In the genomic region with DNA sequence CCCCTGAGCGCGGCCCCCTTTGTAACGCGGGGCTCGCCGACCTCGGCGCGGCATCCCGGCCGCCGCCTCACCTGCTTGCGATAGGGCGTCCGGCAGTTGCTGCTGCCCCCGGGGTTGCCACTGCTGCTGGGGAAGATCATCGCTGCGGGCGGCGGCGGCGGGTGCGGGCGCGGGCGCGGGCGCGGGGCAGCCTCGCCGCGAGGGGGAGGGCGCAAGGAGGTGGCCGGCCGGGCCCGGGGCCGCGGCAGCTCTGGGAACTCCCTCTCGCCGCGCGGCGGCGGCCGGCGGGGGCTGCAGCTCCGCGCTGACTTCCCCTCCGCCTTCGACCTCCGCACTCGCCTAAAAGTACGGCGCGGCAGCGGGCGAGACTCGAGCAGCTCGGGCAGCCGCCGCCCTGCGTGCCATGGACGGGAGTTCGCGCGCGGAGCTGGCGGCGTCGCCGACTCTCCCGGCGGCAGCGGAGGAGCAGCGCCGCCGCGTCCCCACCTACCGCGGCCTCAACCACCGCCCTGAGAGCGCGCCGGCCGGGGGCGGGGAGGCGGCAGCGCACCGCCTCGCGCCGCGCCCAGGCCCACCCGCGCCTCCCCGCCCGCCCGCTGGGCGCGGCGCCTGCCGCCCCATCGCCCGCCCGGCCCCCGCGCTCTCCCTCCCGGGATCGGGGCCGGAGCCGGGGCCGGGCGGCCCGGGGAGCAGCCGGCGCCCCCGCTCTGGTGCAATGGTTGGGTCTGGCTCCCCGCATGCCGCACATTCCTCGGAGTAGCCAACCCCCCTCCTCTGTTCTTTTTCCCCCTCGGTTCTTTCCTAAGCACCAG, we compare ENCODE assay signal across 8 cellular contexts.
DNase-seq lines count a peak whose midpoint lies in the region; ATAC-seq, FAIRE-seq and TF ChIP-seq lines count a peak whose summit lies in the region.

No MANE protein-coding gene starts in this region.

- peak; percentile 69 for FAIRE-seq in HTR-8/SVneo (lab: Jason Lieb, UNC)

- ATAC-seq in GM21390 (IDR thresholded peaks at IDR 0.05; ENCODE audit: unreplicated experiment) (peak; percentile 56), body of pancreas (peak; percentile 81)

- DNase-seq in D341Med (ENCODE audit: low spot score) (peak; percentile 76), HTR-8/SVneo (ENCODE audit: insufficient read length, low spot score) (peak; percentile 48), T-helper 22 cell (ENCODE audit: low read depth) (peak; percentile 46), body of pancreas (peak; percentile 47 to 58 (median 49)), iPS-NIHi11 (ENCODE audit: low spot score) (peak; percentile 79), smooth muscle cell (lab: John Stamatoyannopoulos, UW; ENCODE audit: unreplicated experiment) (peak; percentile 34), RKO (ENCODE audit: low spot score) (no peak)

- peaks cover 70% of the 10 kb centered on the region for H3K79me2 ChIP-seq in smooth muscle cell (ENCODE audit: low read depth)

- H3K9ac ChIP-seq in smooth muscle cell (ENCODE audit: low read depth) = peak overlapping the region; percentile 94

- intact Hi-C loops in body of pancreas (cut with DNase I) = no loop called here

- WGBS in body of pancreas, 2 donors = 0 to 3% methylated on average over 7 to 65 of the region's 121 CpGs
- 3% methylated on average over 12 of the region's 121 CpGs for WGBS in smooth muscle cell (ENCODE audit: low lambda C conversion rate)

- H3K27me3 ChIP-seq in body of pancreas = no peaks in the 10 kb centered on the region
- H3K27me3 ChIP-seq in smooth muscle cell (ENCODE audit: low read depth) = no peaks in the 10 kb centered on the region

- H3K9me3 ChIP-seq in body of pancreas (no peaks in the 10 kb centered on the region), smooth muscle cell (replicated peaks; ENCODE audit: low read depth) (no peaks in the 10 kb centered on the region)

- peaks cover 47% of the 10 kb centered on the region for H4K20me1 ChIP-seq in smooth muscle cell (ENCODE audit: low read depth)

- no peak overlapping the region for H2AFZ ChIP-seq in smooth muscle cell (ENCODE audit: low read depth)

- H3K36me3 ChIP-seq in body of pancreas (replicated peaks in 1 of 2; ENCODE audit: insufficient read depth in 1 of 2, low read depth in 2 of 2) (no peaks in the 10 kb centered on the region), smooth muscle cell (ENCODE audit: low read depth) (no peaks in the 10 kb centered on the region)

- peak overlapping the region; percentile 46 to 86 (median 78) for H3K27ac ChIP-seq in body of pancreas
- peak overlapping the region; percentile 93 for H3K27ac ChIP-seq in smooth muscle cell (ENCODE audit: low read depth)

- peaks cover 22% of the 10 kb centered on the region for H3F3A ChIP-seq in smooth muscle cell (ENCODE audit: low read depth)

- TF ChIP-seq POLR2A in body of pancreas (IDR thresholded peaks at IDR 0.05) = peak; percentile 16 to 42 (median 40)

- H3K4me1 ChIP-seq in body of pancreas (peaks cover 4% of the 10 kb centered on the region), smooth muscle cell (ENCODE audit: low read depth) (peaks cover 49% of the 10 kb centered on the region)

- H3K4me2 ChIP-seq in smooth muscle cell = peak overlapping the region; percentile 93

- peak in 2 of 7 experiments; percentile 27 to 30 for TF ChIP-seq CTCF in body of pancreas (IDR thresholded peaks at IDR 0.05)
- no peak for TF ChIP-seq CTCF in smooth muscle cell (IDR thresholded peaks at IDR 0.05; ENCODE audit: borderline replicate concordance, insufficient read depth, poor library complexity, severe bottlenecking)

- H3K4me3 ChIP-seq in body of pancreas = peak overlapping the region; percentile 55 to 70
- H3K4me3 ChIP-seq in smooth muscle cell = peak overlapping the region; percentile 89
